Comparison of ENCODE assay signal across 1 cellular context in genomic region chr12:56164345-56164729, GRCh38.
TF ChIP-seq lines count a peak whose summit lies in the region.

No MANE protein-coding gene starts in this region.

TF ChIP-seq in H1, 55 proteins besides CTCF, POLR2A, EP300 and RAD21:
- no peak for TF ChIP-seq MAX (IDR thresholded peaks at IDR 0.05)
- peak; percentile 76; the same call in 1 of the 2 replicates for TF ChIP-seq POLR2AphosphoS5 (IDR thresholded peaks at IDR 0.05; ENCODE audit: low read depth, low read length)
TF ChIP-seq in H1: peak in this region for 1.
